8 cellular contexts compared by ENCODE assay signal in the genomic region with DNA sequence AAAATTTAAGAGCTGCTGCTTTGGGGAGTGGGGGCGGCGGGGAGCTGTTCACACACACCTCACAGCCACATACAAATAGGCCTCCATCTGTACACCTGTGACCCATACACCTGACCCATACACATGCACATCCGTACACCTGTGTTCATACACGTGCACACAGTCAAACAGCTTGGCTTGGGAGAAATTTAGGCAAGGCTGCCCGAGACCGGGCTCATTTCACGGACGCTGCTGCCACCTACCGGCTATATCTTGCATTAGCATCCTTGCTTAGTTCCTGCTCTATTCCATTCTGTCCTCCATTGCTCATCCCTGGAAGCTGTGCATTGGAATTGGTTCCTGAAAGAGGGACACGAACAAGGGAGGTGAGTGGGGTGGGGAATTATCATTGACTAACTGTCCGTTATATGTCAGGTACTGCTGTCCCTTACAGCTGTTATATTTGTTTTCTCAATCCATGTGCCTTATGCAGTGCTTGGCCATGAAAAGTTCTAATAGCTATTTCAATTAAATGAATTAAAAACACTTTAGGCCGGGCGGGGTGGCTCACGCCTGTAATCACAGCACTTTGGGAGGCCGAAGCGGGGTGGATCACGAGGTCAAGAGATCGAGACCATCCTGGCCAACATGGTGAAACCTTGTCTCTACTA. TPM values are rescaled to one million over a fixed set of nuclear protein-coding genes. Genes with fewer than 3 reads are reported as not detected.
DNase-seq lines count a peak whose midpoint lies in the region; ATAC-seq and TF ChIP-seq lines count a peak whose summit lies in the region.

No MANE protein-coding gene starts in this region.

- H2AFZ ChIP-seq in OCI-LY7 (ENCODE audit: low read length): no peak overlapping the region

- no peak overlapping the region for H3K4me3 ChIP-seq in Jurkat, Clone E6-1 (ENCODE audit: low read length)
- H3K4me3 ChIP-seq in OCI-LY7 (ENCODE audit: low read depth, low read length, poor library complexity, severe bottlenecking) (no peak overlapping the region), epithelial cell of proximal tubule (ENCODE audit: low read depth, low read length) (no peak overlapping the region)
- H3K4me3 ChIP-seq in naive thymus-derived CD4-positive, alpha-beta T cell (ENCODE audit: low read length): no peak overlapping the region

- intact Hi-C loops in OCI-LY7 (cut with micrococcal nuclease; ENCODE audit: unreplicated experiment): loop anchor here (1.0 to 5.0 kb wide), 5 partner anchors 92 to 520 kb away; no protein-coding TSS in a partner anchor
- intact Hi-C loops in naive thymus-derived CD4-positive, alpha-beta T cell (cut with micrococcal nuclease): loop anchor here (1.0 to 5.0 kb wide), 12 partner anchors 92 to 786 kb away; a partner anchor contains a TSS

- H3K27me3 ChIP-seq in naive thymus-derived CD4-positive, alpha-beta T cell (ENCODE audit: control insufficient read depth in 2 of 2, insufficient read depth in 2 of 2, low read length in 2 of 2): no peaks in the 10 kb centered on the region

- no peaks in the 10 kb centered on the region for H3K36me3 Mint-ChIP-seq in naive thymus-derived CD4-positive, alpha-beta T cell
- H3K36me3 Mint-ChIP-seq in stimulated activated memory B cell treated with anti-CD40 and anti-IgM and Interleukin-4, amounts not matched to agents 10 μg/mL and 1 μg/mL and 100 μg/mL, for 72 hours: no peaks in the 10 kb centered on the region

- H3K9me3 ChIP-seq in OCI-LY7 (ENCODE audit: low read length): no peaks in the 10 kb centered on the region
- H3K9me3 ChIP-seq in naive thymus-derived CD4-positive, alpha-beta T cell (ENCODE audit: control insufficient read depth in 2 of 3, low read length in 3 of 3): no peaks in the 10 kb centered on the region

- POLR2A ChIA-PET in OCI-LY7 (lab: Charles Lee): interaction anchor here (0.7 to 1.0 kb wide), 4 partner anchors 8 to 369 kb away, joined by 3 to 4 read pairs (median 4); no protein-coding TSS in a partner anchor
- POLR2A ChIA-PET in naive thymus-derived CD4-positive, alpha-beta T cell (lab: Charles Lee): interaction anchor here (0.5 to 1.9 kb wide), 6 partner anchors 37 to 296 kb away, joined by 3 to 6 read pairs (median 4); a partner anchor contains a TSS

- no peaks in the 10 kb centered on the region for H3K9me2 ChIP-seq in OCI-LY7 (ENCODE audit: insufficient read depth, low read length)

- TF ChIP-seq CTCF in OCI-LY7 (conservative IDR thresholded peaks at IDR 0.05; ENCODE audit: low read length) (peak; percentile 98), epithelial cell of proximal tubule (conservative IDR thresholded peaks at IDR 0.05; ENCODE audit: low read depth, low read length) (peak; percentile 93)

- H3K9me3 Mint-ChIP-seq in naive thymus-derived CD4-positive, alpha-beta T cell: no peaks in the 10 kb centered on the region
- H3K9me3 Mint-ChIP-seq in stimulated activated memory B cell treated with anti-CD40 and anti-IgM and Interleukin-4, amounts not matched to agents 10 μg/mL and 1 μg/mL and 100 μg/mL, for 72 hours: no peaks in the 10 kb centered on the region

- no peaks in the 10 kb centered on the region for H4K20me1 ChIP-seq in OCI-LY7 (ENCODE audit: insufficient read depth, low read length)

- H3K36me3 ChIP-seq in OCI-LY7 (ENCODE audit: insufficient read depth, low read length): no peaks in the 10 kb centered on the region
- H3K36me3 ChIP-seq in naive thymus-derived CD4-positive, alpha-beta T cell (ENCODE audit: control insufficient read depth in 2 of 3, insufficient read depth in 3 of 3, low read length in 3 of 3): no peaks in the 10 kb centered on the region

- no peak overlapping the region for H3K27ac Mint-ChIP-seq in naive thymus-derived CD4-positive, alpha-beta T cell
- H3K27ac Mint-ChIP-seq in stimulated activated memory B cell treated with anti-CD40 and anti-IgM and Interleukin-4, amounts not matched to agents 10 μg/mL and 1 μg/mL and 100 μg/mL, for 72 hours: no peak overlapping the region

- peaks cover 6% of the 10 kb centered on the region for H3K4me1 ChIP-seq in OCI-LY7 (ENCODE audit: insufficient read depth, low read length, poor library complexity, severe bottlenecking)
- H3K4me1 ChIP-seq in naive thymus-derived CD4-positive, alpha-beta T cell (ENCODE audit: control insufficient read depth in 2 of 2, insufficient read depth in 2 of 2, low read length in 2 of 2): no peaks in the 10 kb centered on the region

- BruUV-seq in OCI-LY7 (replicated peaks; lab: Mats Ljungman, UMichigan): no TSS peak

- H3K79me2 ChIP-seq in OCI-LY7 (ENCODE audit: insufficient read depth, low read depth, low read length): no peaks in the 10 kb centered on the region

- peak overlapping the region in 1 of 10 donors; percentile 32 for H3K4me3 Mint-ChIP-seq in naive thymus-derived CD4-positive, alpha-beta T cell
- H3K4me3 Mint-ChIP-seq in stimulated activated memory B cell treated with anti-CD40 and anti-IgM and Interleukin-4, amounts not matched to agents 10 μg/mL and 1 μg/mL and 100 μg/mL, for 72 hours: no peak overlapping the region

- no peak overlapping the region for H3K27ac ChIP-seq in OCI-LY7 (ENCODE audit: low read depth, low read length, poor library complexity, severe bottlenecking)
- no peak overlapping the region for H3K27ac ChIP-seq in naive thymus-derived CD4-positive, alpha-beta T cell (ENCODE audit: low read depth, low read length)

- H3K27me3 Mint-ChIP-seq in naive thymus-derived CD4-positive, alpha-beta T cell: peaks cover 0 to 17% (median 5%) of the 10 kb centered on the region in 5 donors
- H3K27me3 Mint-ChIP-seq in stimulated activated memory B cell treated with anti-CD40 and anti-IgM and Interleukin-4, amounts not matched to agents 10 μg/mL and 1 μg/mL and 100 μg/mL, for 72 hours: no peaks in the 10 kb centered on the region

- CTCF ChIA-PET in OCI-LY7 (lab: Charles Lee; ENCODE audit: unreplicated experiment): interaction anchor here (0.6 to 1.5 kb wide), 4 partner anchors 94 to 335 kb away, joined by 3 to 5 read pairs (median 3); a partner anchor contains a TSS
- CTCF ChIA-PET in naive thymus-derived CD4-positive, alpha-beta T cell (lab: Charles Lee): interaction anchor here (0.5 to 7.6 kb wide), 33 partner anchors 9 to 1206 kb away, joined by 3 to 105 read pairs (median 5); a partner anchor contains a TSS

- peaks cover 4 to 16% (median 7%) of the 10 kb centered on the region in 7 donors for H3K4me1 Mint-ChIP-seq in naive thymus-derived CD4-positive, alpha-beta T cell
- peaks cover 6% of the 10 kb centered on the region for H3K4me1 Mint-ChIP-seq in stimulated activated memory B cell treated with anti-CD40 and anti-IgM and Interleukin-4, amounts not matched to agents 10 μg/mL and 1 μg/mL and 100 μg/mL, for 72 hours

- ATAC-seq in naive thymus-derived CD4-positive, alpha-beta T cell: peak; percentile 86
- ATAC-seq in stimulated activated memory B cell treated with anti-CD40 and anti-IgM and Interleukin-4, amounts not matched to agents 10 μg/mL and 1 μg/mL and 100 μg/mL, for 72 hours: peak; percentile 87
- no peak for ATAC-seq in GM21367 (IDR thresholded peaks at IDR 0.05; ENCODE audit: unreplicated experiment)

- DNase-seq in EL (peak; percentile 70), OCI-LY7 (ENCODE audit: low spot score) (peak; percentile 84), epithelial cell of proximal tubule (ENCODE audit: low read depth) (no peak)
- peak; percentile 62 for DNase-seq in Jurkat, Clone E6-1 (ENCODE audit: low read depth, low spot score)
- DNase-seq in activated CD8-positive, alpha-beta memory T cell treated with anti-CD3 and anti-CD28 coated beads, Interleukin-2, amount 50 U/mL, for 48 hours: peak; percentile 89
- peak; percentile 48 to 77 (median 67) for DNase-seq in naive thymus-derived CD4-positive, alpha-beta T cell

- no peak overlapping the region for H3K4me2 ChIP-seq in OCI-LY7 (ENCODE audit: low read length)

RNA-seq across cellular contexts. Expression of a gene that starts 37.1 kb away (rescaled TPM):
- 26.5 TPM for polyA plus RNA-seq in Jurkat, Clone E6-1 (2012; ENCODE audit: insufficient read depth, insufficient read length)
- 103 and 109 TPM in 2 replicates for total RNA-seq in OCI-LY7 (2014; rRNA removed; shearing (Covaris generic))
- total RNA-seq in OCI-LY7 (2022) (102 and 123 TPM in 2 replicates), epithelial cell of proximal tubule (15.5 and 16.1 TPM in 2 replicates)
- total RNA-seq in naive thymus-derived CD4-positive, alpha-beta T cell: 100 to 1,000 TPM; 150 to 325 (median 175) TPM
- 100 to 1,000 TPM; 115 to 134 TPM for polyA plus RNA-seq in naive thymus-derived CD4-positive, alpha-beta T cell
